ENCODE assay signal across 7 cellular contexts in the genomic region with DNA sequence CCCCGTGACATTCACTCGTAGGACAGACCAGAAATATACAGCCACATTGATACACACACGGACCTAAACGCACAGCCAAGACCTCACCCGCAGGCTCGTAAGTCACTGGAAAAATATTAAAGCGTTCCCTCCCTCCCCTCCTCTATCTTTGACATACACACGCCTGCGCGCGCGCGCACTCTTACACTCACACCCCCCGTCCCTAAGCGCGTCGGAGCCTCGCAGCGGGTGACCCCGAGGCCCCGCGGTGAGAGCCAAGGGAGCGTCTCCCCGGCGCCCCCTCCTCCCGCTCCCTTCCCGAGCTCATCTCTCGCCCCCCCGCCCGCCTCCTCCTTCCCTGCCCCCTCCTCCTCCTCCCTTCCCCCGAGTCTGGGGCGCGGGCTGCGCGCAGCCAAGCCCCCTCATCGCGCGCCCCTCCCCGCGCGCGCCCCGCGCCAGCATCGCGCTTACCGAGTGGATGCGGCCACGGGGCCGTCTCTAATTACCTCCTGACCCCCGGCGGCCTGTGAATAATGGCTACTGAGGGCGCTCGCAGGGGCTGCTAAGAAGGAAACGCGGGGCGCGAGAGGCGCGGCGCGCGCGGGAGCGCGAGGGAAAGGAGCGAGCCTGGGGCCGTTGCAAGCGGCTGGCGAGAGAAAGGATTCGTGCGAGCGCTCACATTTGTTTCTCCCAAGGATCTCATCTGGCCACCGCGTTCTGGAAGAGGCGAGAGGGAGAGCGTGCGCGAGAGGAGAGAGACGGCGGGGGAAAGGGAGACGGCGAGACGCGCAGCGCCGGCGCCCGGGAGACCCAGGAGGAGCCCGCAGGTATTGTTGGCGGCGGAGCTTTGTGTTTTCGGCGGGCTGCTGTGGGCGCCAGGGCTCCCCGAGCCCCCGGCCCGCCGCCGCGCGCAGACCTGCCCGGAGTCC. TPM values are rescaled to one million over a fixed set of nuclear protein-coding genes. Genes with fewer than 3 reads are reported as not detected.
A peak's percentile ranks its signal among the peaks of the same experiment; 100 is the strongest.
DNase-seq lines count a peak whose midpoint lies in the region; ATAC-seq and TF ChIP-seq lines count a peak whose summit lies in the region.

No MANE protein-coding gene starts in this region.

- peak overlapping the region; percentile 74 for H3K4me3 ChIP-seq in smooth muscle cell

- DNase-seq in immature natural killer cell, result peak in 1 of 3 donors; percentile 27
- peak; percentile 55 for DNase-seq in smooth muscle cell (lab: John Stamatoyannopoulos, UW; ENCODE audit: unreplicated experiment)
- DNase-seq in NCI-H524 treated with DMSO at 0.1 percent for 48 hours (lab: John Stamatoyannopoulos, UW), result no peak

- peaks cover 10% of the 10 kb centered on the region for H3K27me3 Mint-ChIP-seq in brain
- H3K27me3 Mint-ChIP-seq in immature natural killer cell (ENCODE audit: low read depth in 3 of 3), result peaks cover 6 to 23% (median 19%) of the 10 kb centered on the region in 3 donors

- H3K4me1 Mint-ChIP-seq in brain, result peaks cover 68% of the 10 kb centered on the region
- H3K4me1 Mint-ChIP-seq in immature natural killer cell, result peaks cover 29 to 41% of the 10 kb centered on the region in 2 donors

- H3K9ac ChIP-seq in smooth muscle cell (ENCODE audit: low read depth), result peak overlapping the region; percentile 61

- H3K27ac Mint-ChIP-seq in brain, result peak overlapping the region; percentile 82 to 99 (median 98)
- peak overlapping the region in 4 of 6 donors; percentile 25 to 87 (median 64) for H3K27ac Mint-ChIP-seq in immature natural killer cell

- no peaks in the 10 kb centered on the region for H3K36me3 ChIP-seq in smooth muscle cell (ENCODE audit: low read depth)

- peak overlapping the region; percentile 30 for H3K27ac ChIP-seq in smooth muscle cell (ENCODE audit: low read depth)

- H3F3A ChIP-seq in smooth muscle cell (ENCODE audit: low read depth), result peaks cover 4% of the 10 kb centered on the region

- H3K4me3 Mint-ChIP-seq in brain (peak overlapping the region; percentile 89 to 96 (median 94)), immature natural killer cell (peak overlapping the region; percentile 85 to 93 (median 91))

- H3K9me3 Mint-ChIP-seq in brain (peaks cover 0 to 5% (median 0%) of the 10 kb centered on the region in 5 experiments), immature natural killer cell (no peaks in the 10 kb centered on the region)

- H3K79me2 ChIP-seq in smooth muscle cell (ENCODE audit: low read depth), result peaks cover 90% of the 10 kb centered on the region

- ATAC-seq in GM18907 (IDR thresholded peaks at IDR 0.05; ENCODE audit: unreplicated experiment) (peak; percentile 16), GM21576 (IDR thresholded peaks at IDR 0.05; ENCODE audit: unreplicated experiment) (no peak)

- H3K4me1 ChIP-seq in smooth muscle cell (ENCODE audit: low read depth), result peaks cover 18% of the 10 kb centered on the region

- H2AFZ ChIP-seq in smooth muscle cell (ENCODE audit: low read depth), result no peak overlapping the region

- TF ChIP-seq CTCF in brain (conservative IDR thresholded peaks at IDR 0.05), result no peak
- TF ChIP-seq CTCF in smooth muscle cell (IDR thresholded peaks at IDR 0.05; ENCODE audit: borderline replicate concordance, insufficient read depth, poor library complexity, severe bottlenecking), result no peak

- H3K27me3 ChIP-seq in smooth muscle cell (ENCODE audit: low read depth), result no peaks in the 10 kb centered on the region

- peaks cover 100% of the 10 kb centered on the region for H4K20me1 ChIP-seq in smooth muscle cell (ENCODE audit: low read depth)

- no peaks in the 10 kb centered on the region for H3K9me3 ChIP-seq in smooth muscle cell (replicated peaks; ENCODE audit: low read depth)

- 1% methylated on average over 66 of the region's 103 CpGs for WGBS in smooth muscle cell (ENCODE audit: low lambda C conversion rate)

- H3K36me3 Mint-ChIP-seq in brain (no peaks in the 10 kb centered on the region), immature natural killer cell (peaks cover 5 to 11% (median 8%) of the 10 kb centered on the region in 3 donors)

- peak overlapping the region; percentile 96 for H3K4me2 ChIP-seq in smooth muscle cell

TF ChIP-seq in PFSK-1, 5 proteins besides CTCF, POLR2A, EP300 and RAD21:
- TF ChIP-seq TAF1 (IDR thresholded peaks at IDR 0.05; ENCODE audit: borderline replicate concordance, insufficient read depth, low read length), result no peak
- TF ChIP-seq, protein P1, sequence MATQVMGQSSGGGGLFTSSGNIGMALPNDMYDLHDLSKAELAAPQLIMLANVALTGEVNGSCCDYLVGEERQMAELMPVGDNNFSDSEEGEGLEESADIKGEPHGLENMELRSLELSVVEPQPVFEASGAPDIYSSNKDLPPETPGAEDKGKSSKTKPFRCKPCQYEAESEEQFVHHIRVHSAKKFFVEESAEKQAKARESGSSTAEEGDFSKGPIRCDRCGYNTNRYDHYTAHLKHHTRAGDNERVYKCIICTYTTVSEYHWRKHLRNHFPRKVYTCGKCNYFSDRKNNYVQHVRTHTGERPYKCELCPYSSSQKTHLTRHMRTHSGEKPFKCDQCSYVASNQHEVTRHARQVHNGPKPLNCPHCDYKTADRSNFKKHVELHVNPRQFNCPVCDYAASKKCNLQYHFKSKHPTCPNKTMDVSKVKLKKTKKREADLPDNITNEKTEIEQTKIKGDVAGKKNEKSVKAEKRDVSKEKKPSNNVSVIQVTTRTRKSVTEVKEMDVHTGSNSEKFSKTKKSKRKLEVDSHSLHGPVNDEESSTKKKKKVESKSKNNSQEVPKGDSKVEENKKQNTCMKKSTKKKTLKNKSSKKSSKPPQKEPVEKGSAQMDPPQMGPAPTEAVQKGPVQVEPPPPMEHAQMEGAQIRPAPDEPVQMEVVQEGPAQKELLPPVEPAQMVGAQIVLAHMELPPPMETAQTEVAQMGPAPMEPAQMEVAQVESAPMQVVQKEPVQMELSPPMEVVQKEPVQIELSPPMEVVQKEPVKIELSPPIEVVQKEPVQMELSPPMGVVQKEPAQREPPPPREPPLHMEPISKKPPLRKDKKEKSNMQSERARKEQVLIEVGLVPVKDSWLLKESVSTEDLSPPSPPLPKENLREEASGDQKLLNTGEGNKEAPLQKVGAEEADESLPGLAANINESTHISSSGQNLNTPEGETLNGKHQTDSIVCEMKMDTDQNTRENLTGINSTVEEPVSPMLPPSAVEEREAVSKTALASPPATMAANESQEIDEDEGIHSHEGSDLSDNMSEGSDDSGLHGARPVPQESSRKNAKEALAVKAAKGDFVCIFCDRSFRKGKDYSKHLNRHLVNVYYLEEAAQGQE (IDR thresholded peaks at IDR 0.05; ENCODE audit: insufficient read depth in 1 of 2, low read depth in 2 of 2, low read length in 2 of 2), result no peak
- no peak for TF ChIP-seq FOXP2 (optimal IDR thresholded peaks at IDR 0.05; ENCODE audit: borderline replicate concordance, extremely low read depth, extremely low read length, insufficient read depth)
- peak; percentile 62; the same call in 1 of the 2 replicates for TF ChIP-seq SIN3A (IDR thresholded peaks at IDR 0.05; ENCODE audit: borderline replicate concordance, insufficient read depth, low read length)
- TF ChIP-seq POLR2AphosphoS5 (IDR thresholded peaks at IDR 0.05; ENCODE audit: low read depth, low read length), result no peak

RNA-seq across cellular contexts. Expression of gene RAI1, which starts 42.4 kb away (rescaled TPM):
- 52.1 TPM for polyA plus RNA-seq in PFSK-1 (2012; ENCODE audit: insufficient read length, low read depth)
- polyA plus RNA-seq in brain (ENCODE audit: insufficient read depth, low read depth, low replicate concordance), result 22.1 TPM
- 1 to 10 TPM; 1.5 to 6.2 (median 2.0) TPM for polyA plus RNA-seq in immature natural killer cell
- total RNA-seq in smooth muscle cell, result 11.1 and 12.2 TPM in 2 replicates
- polyA plus RNA-seq in smooth muscle cell, result 17.6 and 19.2 TPM in 2 replicates
